Comparison of ENCODE assay signal across 18 cellular contexts in genomic region chr17:82047914-82048570, GRCh38.
"Had no signal": no experiment of that assay in that cellular context is flagged by ENCODE, and none has a peak within 500 bp of the region (broad histone marks: within the 10 kb centered on the region; RNA-seq: fewer than 3 reads in every experiment).

No MANE protein-coding gene starts in this region.

- H3K27ac Mint-ChIP-seq: activated CD4-positive, alpha-beta T cell treated with anti-CD3 and anti-CD28 coated beads for 36 hours; activated naive CD8-positive, alpha-beta T cell treated with anti-CD3 and anti-CD28 coated beads, Interleukin-2, amount 10 ng/mL, durations not matched to agents 7 days and 5 days had no signal

- H3K9me3 Mint-ChIP-seq: activated naive CD8-positive, alpha-beta T cell treated with anti-CD3 and anti-CD28 coated beads, Interleukin-2, amount 10 ng/mL, durations not matched to agents 7 days and 5 days had no signal

- H3K9me3 ChIP-seq: heart left ventricle, tibial nerve, vagina had no signal

- H3K27me3 ChIP-seq: brain microvascular endothelial cell, heart left ventricle, tibial nerve, vagina had no signal

- ATAC-seq: activated CD4-positive, alpha-beta T cell treated with anti-CD3 and anti-CD28 coated beads for 36 hours; activated CD8-positive, alpha-beta T cell treated with anti-CD3 and anti-CD28 coated beads, Interleukin-2, amount 10 ng/mL, durations not matched to agents 7 days and 5 days; heart left ventricle had no signal

- H3K4me1 ChIP-seq: parathyroid adenoma had no signal

- DNase-seq: activated CD4-positive, alpha-beta T cell treated with anti-CD3 and anti-CD28 coated beads for 36 hours; activated CD8-positive, alpha-beta memory T cell treated with anti-CD3 and anti-CD28 coated beads, Interleukin-2, amount 50 U/mL, for 4 hours; activated CD8-positive, alpha-beta T cell treated with anti-CD3 and anti-CD28 coated beads, Interleukin-2, amount 10 ng/mL, durations not matched to agents 7 days and 5 days; activated naive CD4-positive, alpha-beta T cell; activated naive CD8-positive, alpha-beta T cell treated with anti-CD3 and anti-CD28 coated beads, Interleukin-2, amount 10 ng/mL, durations not matched to agents 7 days and 5 days; activated T-cell treated with anti-CD3 and anti-CD28 coated beads, Interleukin-2, amount 50 U/mL, for 48 hours; brain microvascular endothelial cell; cerebellar nuclear complex; dermis blood vessel endothelial cell; stimulated activated CD4-positive, alpha-beta T cell treated with anti-CD3 and anti-CD28 coated beads, Interleukin-15, amount 100 ng/mL, for 24 hours; stimulated activated CD4-positive, alpha-beta T cell treated with anti-CD3 and anti-CD28 coated beads, Interleukin-4, amount 100 ng/mL, for 24 hours; stimulated activated naive CD4-positive, alpha-beta T cell had no signal

- H3K27ac ChIP-seq: brain microvascular endothelial cell, heart left ventricle, parathyroid adenoma, vagina, VCaP had no signal

- H3K4me3 Mint-ChIP-seq: activated CD4-positive, alpha-beta T cell treated with anti-CD3 and anti-CD28 coated beads for 36 hours; activated CD8-positive, alpha-beta T cell treated with anti-CD3 and anti-CD28 coated beads, Interleukin-2, amount 10 ng/mL, durations not matched to agents 7 days and 5 days; activated naive CD8-positive, alpha-beta T cell treated with anti-CD3 and anti-CD28 coated beads, Interleukin-2, amount 10 ng/mL, durations not matched to agents 7 days and 5 days had no signal

- H3K4me3 ChIP-seq: heart left ventricle, lung, tibial nerve, vagina had no signal

- H3K27me3 Mint-ChIP-seq: activated CD4-positive, alpha-beta T cell treated with anti-CD3 and anti-CD28 coated beads for 36 hours; activated naive CD8-positive, alpha-beta T cell treated with anti-CD3 and anti-CD28 coated beads, Interleukin-2, amount 10 ng/mL, durations not matched to agents 7 days and 5 days had no signal
